27 cellular contexts compared by ENCODE assay signal in the genomic region with DNA sequence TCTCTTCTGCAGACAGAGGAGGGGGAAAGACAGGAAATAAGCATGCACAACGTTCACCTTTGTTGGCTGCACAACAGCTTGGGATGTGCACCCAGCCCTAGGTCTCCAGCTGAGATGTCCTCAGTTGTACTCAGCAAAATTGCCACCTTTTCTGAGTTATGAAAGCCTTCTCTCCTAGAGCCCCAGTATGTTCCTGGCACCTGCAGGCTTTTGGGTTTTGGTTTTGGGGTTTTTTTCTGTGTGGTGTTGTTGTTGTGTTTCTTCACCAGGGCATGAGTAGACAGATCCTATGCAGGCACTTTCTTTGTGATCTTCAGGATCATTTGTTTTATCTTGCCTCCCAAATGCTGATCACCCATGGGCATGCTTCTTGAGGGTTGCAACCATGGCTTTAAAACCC.
"Had no signal": no experiment of that assay in that cellular context is flagged by ENCODE, and none has a peak within 500 bp of the region (broad histone marks: within the 10 kb centered on the region; RNA-seq: fewer than 3 reads in every experiment).

No MANE protein-coding gene starts in this region.

- H3K4me1 Mint-ChIP-seq: nephron; stimulated activated effector memory CD8-positive, alpha-beta T cell treated with anti-CD3 and anti-CD28 coated beads, Interleukin-12 subunit alpha, Interleukin-12 subunit beta, amount 100 ng/mL, for 72 hours; stimulated activated naive B cell treated with anti-CD40 and anti-IgM and Interleukin-4, amounts not matched to agents 10 μg/mL and 1 μg/mL and 100 μg/mL, for 72 hours had no signal

- H3K4me2 ChIP-seq: neural progenitor cell had no signal

- DNase-seq: natural killer cell; occipital lobe; ovary; posterior cingulate gyrus; psoas muscle; right cardiac atrium; right lobe of liver; sigmoid colon; small intestine; stimulated activated CD4-positive, alpha-beta T cell treated with anti-CD3 and anti-CD28 coated beads, Interleukin-15, amount 100 ng/mL, for 24 hours; stimulated activated CD4-positive, alpha-beta T cell treated with anti-CD3 and anti-CD28 coated beads, Interleukin-2, amount 100 ng/mL, for 24 hours; stimulated activated CD4-positive, alpha-beta T cell treated with anti-CD3 and anti-CD28 coated beads, Interleukin-2, amount 100 ng/mL, for 48 hours; stimulated activated CD4-positive, alpha-beta T cell treated with anti-CD3 and anti-CD28 coated beads, Interleukin-4, amount 100 ng/mL, for 24 hours; stimulated activated naive B cell treated with anti-CD40 and anti-IgM and Interleukin-4, amounts not matched to agents 10 μg/mL and 1 μg/mL and 100 μg/mL, for 72 hours; stimulated activated naive CD4-positive, alpha-beta T cell treated with Interleukin-2 at 50 U/mL for 16 hours; stomach; thyroid gland; upper lobe of right lung had no signal

- H3K4me3 Mint-ChIP-seq: natural killer cell; nephron; neural progenitor cell; stimulated activated effector memory CD8-positive, alpha-beta T cell treated with anti-CD3 and anti-CD28 coated beads, Interleukin-12 subunit alpha, Interleukin-12 subunit beta, amount 100 ng/mL, for 72 hours; stimulated activated naive B cell treated with anti-CD40 and anti-IgM and Interleukin-4, amounts not matched to agents 10 μg/mL and 1 μg/mL and 100 μg/mL, for 72 hours; stimulated activated naive CD8-positive, alpha-beta T cell treated with anti-CD3 and anti-CD28 coated beads, Interleukin-15, Interleukin-2, amounts not matched to agents 100 ng/mL and 50 ng/mL, for 24 hours had no signal

- H3K36me3 Mint-ChIP-seq: stimulated activated effector memory CD8-positive, alpha-beta T cell treated with anti-CD3 and anti-CD28 coated beads, Interleukin-12 subunit alpha, Interleukin-12 subunit beta, amount 100 ng/mL, for 72 hours had no signal

- ATAC-seq: natural killer cell; psoas muscle; right cardiac atrium; right lobe of liver; stimulated activated effector memory CD8-positive, alpha-beta T cell treated with anti-CD3 and anti-CD28 coated beads, Interleukin-12 subunit alpha, Interleukin-12 subunit beta, amount 100 ng/mL, for 72 hours; stimulated activated naive B cell treated with anti-CD40 and anti-IgM and Interleukin-4, amounts not matched to agents 10 μg/mL and 1 μg/mL and 100 μg/mL, for 72 hours; upper lobe of right lung had no signal

- H2AFZ ChIP-seq: neural progenitor cell, parathyroid adenoma had no signal

- H3K9me3 ChIP-seq: ovary, psoas muscle, right lobe of liver, thoracic aorta, thyroid gland, upper lobe of right lung, vagina had no signal

- H3K4me1 ChIP-seq: neural progenitor cell, parathyroid adenoma, psoas muscle, right lobe of liver, sigmoid colon, stomach, thyroid gland, tibial nerve, upper lobe of right lung, vagina had no signal

- H3K27ac ChIP-seq: neural progenitor cell, ovary, parathyroid adenoma, psoas muscle, right lobe of liver, sigmoid colon, stomach, thoracic aorta, thyroid gland, tibial nerve, upper lobe of right lung, vagina had no signal

- H3K27ac Mint-ChIP-seq: natural killer cell; nephron; neural progenitor cell; progenitor cell of endocrine pancreas; stimulated activated effector memory CD8-positive, alpha-beta T cell treated with anti-CD3 and anti-CD28 coated beads, Interleukin-12 subunit alpha, Interleukin-12 subunit beta, amount 100 ng/mL, for 72 hours; stimulated activated naive B cell treated with anti-CD40 and anti-IgM and Interleukin-4, amounts not matched to agents 10 μg/mL and 1 μg/mL and 100 μg/mL, for 72 hours; stimulated activated naive CD8-positive, alpha-beta T cell treated with anti-CD3 and anti-CD28 coated beads, Interleukin-15, Interleukin-2, amounts not matched to agents 100 ng/mL and 50 ng/mL, for 24 hours had no signal

- H3K79me2 ChIP-seq: parathyroid adenoma had no signal

- H3K4me3 ChIP-seq: neural progenitor cell, ovary, psoas muscle, right lobe of liver, sigmoid colon, stomach, thoracic aorta, thyroid gland, tibial nerve, upper lobe of right lung, vagina had no signal

- H3K27me3 ChIP-seq: neural progenitor cell, ovary, right lobe of liver, sigmoid colon, stomach, thyroid gland, tibial nerve, upper lobe of right lung, vagina had no signal

- H3K36me3 ChIP-seq: neural progenitor cell, ovary, right lobe of liver, sigmoid colon, stomach, thoracic aorta, thyroid gland, tibial nerve, upper lobe of right lung, vagina had no signal

- H3K9ac ChIP-seq: neural progenitor cell, parathyroid adenoma had no signal
